In the genomic region with DNA sequence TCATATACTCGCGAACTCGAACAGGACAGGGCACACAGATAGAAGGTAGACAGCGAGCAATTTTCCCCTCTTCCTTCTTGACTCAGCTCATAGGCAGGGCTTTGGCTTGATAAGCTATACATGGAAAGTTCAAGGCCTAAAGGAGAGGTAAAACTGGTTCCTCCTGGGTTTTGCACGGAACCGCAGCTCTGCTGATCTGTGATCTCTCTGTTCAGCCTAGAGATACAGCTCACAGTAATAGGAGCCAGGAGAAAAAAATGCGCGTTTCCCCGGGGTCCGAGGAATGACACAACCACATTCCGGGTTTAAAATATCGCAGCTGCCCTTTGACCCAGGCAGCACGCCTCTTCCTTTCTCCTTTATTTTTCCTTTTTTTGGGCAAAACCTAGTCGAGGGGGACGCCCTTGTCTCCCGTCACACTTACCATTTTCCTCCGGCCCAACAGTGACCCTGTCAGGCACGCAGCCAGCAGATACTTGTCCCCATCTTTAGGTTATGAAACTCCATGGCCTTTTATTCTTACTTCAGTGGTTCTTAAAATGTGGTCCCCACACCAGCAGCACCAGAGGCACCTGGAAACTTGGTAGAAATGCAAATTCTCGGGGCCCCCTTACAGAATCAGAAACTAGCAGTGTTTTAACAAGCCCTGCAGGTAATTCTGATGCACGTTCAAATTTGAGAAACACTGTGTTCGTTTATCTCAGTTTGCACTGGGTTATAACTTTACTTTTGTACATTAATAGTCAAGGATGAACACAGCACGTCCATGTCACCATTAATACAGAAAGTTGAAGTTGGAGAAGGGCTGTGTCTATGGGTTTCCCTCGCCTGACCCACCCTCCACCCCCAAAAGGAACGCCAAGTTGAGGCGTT, we compare ENCODE assay signal across 8 cellular contexts. TPM values are rescaled to one million over a fixed set of nuclear protein-coding genes. Genes with fewer than 3 reads are reported as not detected.
DNase-seq lines count a peak whose midpoint lies in the region; ATAC-seq, FAIRE-seq and TF ChIP-seq lines count a peak whose summit lies in the region.

No MANE protein-coding gene starts in this region.

- H2BK5ac ChIP-seq in H1 (ENCODE audit: low read depth, low read length), result no peak overlapping the region

- peak; percentile 59 to 71 for DNase-seq in A549 (ENCODE audit: low read depth in 1 of 2, low spot score in 1 of 2)
- DNase-seq in GM12865 (ENCODE audit: low read depth), result peak; percentile 84
- DNase-seq in Peyer's patch, result peak in 2 of 3 donors; percentile 44 to 77
- DNase-seq in H1 (ENCODE audit: low read depth in 1 of 2, low spot score in 2 of 2), result no peak
- peak; percentile 75 to 90 for DNase-seq in aorta
- no peak for DNase-seq in foreskin melanocyte
- DNase-seq in stimulated activated CD4-positive, alpha-beta T cell treated with anti-CD3 and anti-CD28 coated beads, Interleukin-4, amount 100 ng/mL, for 1 hour, result no peak

- ATAC-seq in A549 (peak in 1 of 2 experiments; percentile 8; a peak in 3 of 6 replicates), aorta (ENCODE audit: low FRiP score) (peak; percentile 15)

- no peak overlapping the region for H4K8ac ChIP-seq in H1 (ENCODE audit: extremely low read depth, insufficient read depth, low read length)

- H3K79me2 ChIP-seq in H1 (ENCODE audit: control insufficient read depth in 1 of 2, insufficient read depth in 2 of 2, low read length in 2 of 2), result peaks cover 22 to 27% of the 10 kb centered on the region in 2 experiments

- CTCF ChIA-PET in A549 (lab: Yijun Ruan, JAX), result interaction anchor here (0.6 to 6.4 kb wide), 20 partner anchors 12 to 559 kb away, joined by 3 to 90 read pairs (median 4); partner anchors contain the start of genes FBXO47 and RPL23
- CTCF ChIA-PET in H1 (lab: Charles Lee; ENCODE audit: partially characterized antibody), result interaction anchor here (0.7 to 2.7 kb wide), 18 partner anchors 9 to 288 kb away, joined by 3 to 10 read pairs (median 3); partner anchors contain the start of gene LASP1NB

- H3K18ac ChIP-seq in H1 (ENCODE audit: extremely low read depth, low read length), result no peak overlapping the region

- H3K4ac ChIP-seq in H1 (replicated peaks; ENCODE audit: insufficient read length, low read depth, low read length), result no peak overlapping the region

- no peak overlapping the region for H4K5ac ChIP-seq in H1 (ENCODE audit: insufficient read length, low read depth, low read length)

- peaks cover 0 to 7% of the 10 kb centered on the region in 2 experiments for H4K20me1 ChIP-seq in H1 (replicated peaks in 1 of 2; ENCODE audit: control insufficient read depth in 1 of 2, insufficient read depth in 2 of 2, low read length in 2 of 2)

- H2AFZ ChIP-seq in H1 (ENCODE audit: low read length), result peak overlapping the region; percentile 67

- no peak overlapping the region for H2BK15ac ChIP-seq in H1 (ENCODE audit: low read length)

- H3K4me2 ChIP-seq in A549 (peak overlapping the region; percentile 78), H1 (ENCODE audit: insufficient read depth in 1 of 2, low read depth in 2 of 2, low read length in 2 of 2) (peak overlapping the region; percentile 95 to 97)

- H3K27me3 ChIP-seq in Peyer's patch, result no peaks in the 10 kb centered on the region
- H3K27me3 ChIP-seq in H1 (replicated peaks in 1 of 4; ENCODE audit: control insufficient read depth in 3 of 4, extremely low read depth in 1 of 4, insufficient read depth in 3 of 4, low read length in 3 of 4), result no peaks in the 10 kb centered on the region
- H3K27me3 ChIP-seq in mucosa of rectum (ENCODE audit: control insufficient read depth in 2 of 2, insufficient read depth in 2 of 2, low read length in 2 of 2), result no peaks in the 10 kb centered on the region
- H3K27me3 ChIP-seq in aorta (ENCODE audit: control insufficient read depth in 1 of 2, insufficient read depth in 2 of 2, low read length in 1 of 2), result no peaks in the 10 kb centered on the region

- peak overlapping the region; percentile 36 to 67 (median 46) for H3K9ac ChIP-seq in H1 (replicated peaks in 1 of 4; ENCODE audit: extremely low read depth in 1 of 4, low read depth in 3 of 4, low read length in 3 of 4)
- peak overlapping the region; percentile 89 to 98 for H3K9ac ChIP-seq in mucosa of rectum (ENCODE audit: low read depth in 1 of 2, low read length in 2 of 2)

- no peak for TF ChIP-seq EP300 in A549 (IDR thresholded peaks at IDR 0.05)
- TF ChIP-seq EP300 in H1 (IDR thresholded peaks at IDR 0.05; ENCODE audit: borderline replicate concordance in 1 of 2, low read depth in 2 of 2, low read length in 2 of 2), result no peak

- H2BK12ac ChIP-seq in H1 (ENCODE audit: low read depth, low read length), result no peak overlapping the region

- no peak overlapping the region for H3K23ac ChIP-seq in H1 (ENCODE audit: insufficient read length)

- H3K27ac ChIP-seq in A549 (peak overlapping the region; percentile 98), Peyer's patch (peak overlapping the region; percentile 89 to 99 (median 98)), H1 (ENCODE audit: low read depth, low read length) (no peak overlapping the region), mucosa of rectum (ENCODE audit: low read depth in 2 of 2, low read length in 2 of 2) (peak overlapping the region; percentile 96 to 99), aorta (ENCODE audit: low read depth in 1 of 2, low read length in 2 of 2) (peak overlapping the region; percentile 69 to 72)

- no peak for TF ChIP-seq POLR2A in A549 (IDR thresholded peaks at IDR 0.05; ENCODE audit: low read length)
- no peak for TF ChIP-seq POLR2A in Peyer's patch (IDR thresholded peaks at IDR 0.05)
- TF ChIP-seq POLR2A in H1 (IDR thresholded peaks at IDR 0.05; ENCODE audit: control extremely low read depth in 1 of 2, low read depth in 2 of 2, low read length in 2 of 2), result peak in 1 of 2 experiments; percentile 48; a peak in 1 of 3 replicates

- POLR2A ChIA-PET in A549 (lab: Yijun Ruan, JAX), result interaction anchor here (0.6 to 6.5 kb wide), 11 partner anchors 12 to 595 kb away, joined by 3 to 83 read pairs (median 7); partner anchors contain the start of genes PSMB3, RPL19 and RPL23
- POLR2A ChIA-PET in H1 (lab: Charles Lee; ENCODE audit: partially characterized antibody), result interaction anchor here (0.7 to 24.3 kb wide), 11 partner anchors 10 to 285 kb away, joined by 3 to 468 read pairs (median 4); partner anchors contain the start of genes CWC25, LASP1NB, PSMB3 and RPL23

- H3K36me3 ChIP-seq in Peyer's patch, result no peaks in the 10 kb centered on the region
- peaks cover 0 to 2% (median 0%) of the 10 kb centered on the region in 4 experiments; a peak in 1 of 8 replicates for H3K36me3 ChIP-seq in H1 (ENCODE audit: control insufficient read depth in 2 of 4, insufficient read depth in 4 of 4, low read length in 3 of 4)
- H3K36me3 ChIP-seq in mucosa of rectum (ENCODE audit: control insufficient read depth in 2 of 2, insufficient read depth in 2 of 2, low read length in 2 of 2), result peaks cover 0 to 6% of the 10 kb centered on the region in 2 donors
- H3K36me3 ChIP-seq in aorta (ENCODE audit: control insufficient read depth in 1 of 2, insufficient read depth in 2 of 2, low read length in 1 of 2), result no peaks in the 10 kb centered on the region

- H3K23me2 ChIP-seq in H1 (ENCODE audit: low read depth, low read length), result peaks cover 17% of the 10 kb centered on the region

- H2AK5ac ChIP-seq in H1 (ENCODE audit: low read depth, low read length), result no peak overlapping the region

- no peak overlapping the region for H2BK20ac ChIP-seq in H1 (ENCODE audit: low read length)

- no peak overlapping the region for H2BK120ac ChIP-seq in H1 (replicated peaks; ENCODE audit: low read depth, low read length)

- H3K79me1 ChIP-seq in H1 (ENCODE audit: low read depth, low read length), result peaks cover 16% of the 10 kb centered on the region

- FAIRE-seq in A549 (lab: Jason Lieb, UNC) (no peak), H1 (lab: Jason Lieb, UNC) (no peak)

- TF ChIP-seq CTCF in A549 (IDR thresholded peaks at IDR 0.05) (no peak), GM12865 (IDR thresholded peaks at IDR 0.05; ENCODE audit: insufficient read depth, low read depth, low read length, missing control alignments) (no peak), Peyer's patch (IDR thresholded peaks at IDR 0.05) (no peak), H1 (IDR thresholded peaks at IDR 0.05; ENCODE audit: control extremely low read depth in 1 of 3, insufficient read depth in 1 of 3, low read depth in 1 of 3, low read length in 3 of 3) (no peak)

- H3K4me1 ChIP-seq in A549 (peaks cover 21% of the 10 kb centered on the region), Peyer's patch (peaks cover 0 to 31% (median 19%) of the 10 kb centered on the region in 4 donors), H1 (replicated peaks in 1 of 4; ENCODE audit: control insufficient read depth in 3 of 4, insufficient read depth in 4 of 4, low read length in 3 of 4) (peaks cover 0 to 20% (median 10%) of the 10 kb centered on the region in 4 experiments; a peak in 6 of 7 replicates), mucosa of rectum (ENCODE audit: control insufficient read depth in 2 of 2, insufficient read depth in 2 of 2, low read length in 2 of 2) (peaks cover 18 to 29% of the 10 kb centered on the region in 2 donors), aorta (ENCODE audit: control insufficient read depth in 1 of 2, insufficient read depth in 2 of 2, low read length in 2 of 2) (peaks cover 0 to 3% of the 10 kb centered on the region in 2 donors)

- no peak for TF ChIP-seq RAD21 in A549 (conservative IDR thresholded peaks at IDR 0.05 in 1 of 2, IDR thresholded peaks at IDR 0.05 in 1 of 2)
- TF ChIP-seq RAD21 in H1 (IDR thresholded peaks at IDR 0.05 in 1 of 2, conservative IDR thresholded peaks at IDR 0.05 in 1 of 2; ENCODE audit: low read depth in 2 of 2, low read length in 2 of 2), result no peak

- WGBS in A549 (ENCODE audit: missing lambda C conversion rate), result 6% methylated on average over 25 of the region's 25 CpGs
- WGBS in H1 (ENCODE audit: extremely low coverage in 1 of 2, insufficient coverage in 1 of 2, insufficient read length in 1 of 2, insufficient replicate concordance in 2 of 2, low coverage in 1 of 2, low lambda C conversion rate in 2 of 2, missing lambda C conversion rate in 1 of 2), 2 experiments, result 7% methylated on average over 25 of the region's 25 CpGs; no CpG with 5 or more reads in 1 of the 2 experiments
- 10 to 12% methylated on average over 25 of the region's 25 CpGs for WGBS in aorta, 2 donors

- H3K14ac ChIP-seq in H1 (ENCODE audit: insufficient read length), result no peak overlapping the region

- intact Hi-C loops in aorta (cut with DNase I), result loop anchor here in 1 of 2 donors (5.0 kb wide), 2 partner anchors 41 to 114 kb away; partner anchors contain the start of gene CWC25

- no peak overlapping the region for H4K91ac ChIP-seq in H1 (replicated peaks; ENCODE audit: insufficient read length, low read length)

- H3K4me3 ChIP-seq in A549 (peak overlapping the region; percentile 94), GM12865 (ENCODE audit: low read depth, low read length) (peak overlapping the region; percentile 84), Peyer's patch (peak overlapping the region; percentile 77 to 95 (median 89)), H1 (ENCODE audit: extremely low read depth in 1 of 4, insufficient read depth in 2 of 4, low read depth in 3 of 4, low read length in 4 of 4) (peak overlapping the region; percentile 88 to 100 (median 98)), mucosa of rectum (ENCODE audit: low read length in 2 of 2) (peak overlapping the region; percentile 86 to 87), aorta (ENCODE audit: low read length in 2 of 2) (peak overlapping the region; percentile 29 to 42)

- no peaks in the 10 kb centered on the region for H3K9me3 ChIP-seq in A549
- no peaks in the 10 kb centered on the region for H3K9me3 ChIP-seq in Peyer's patch
- H3K9me3 ChIP-seq in H1 (ENCODE audit: insufficient read depth in 2 of 2, low read depth in 1 of 2, low read length in 1 of 2), result no peaks in the 10 kb centered on the region
- H3K9me3 ChIP-seq in mucosa of rectum (ENCODE audit: control insufficient read depth in 2 of 2, low read length in 2 of 2), result no peaks in the 10 kb centered on the region
- no peaks in the 10 kb centered on the region for H3K9me3 ChIP-seq in aorta (ENCODE audit: control insufficient read depth, low read length)

- peak overlapping the region; percentile 28 for H3K56ac ChIP-seq in H1 (replicated peaks; ENCODE audit: insufficient read length, low read depth, low read length)

RNA-seq across cellular contexts. Expression of gene LASP1, which starts 1.5 kb away (rescaled TPM):
- polyA plus RNA-seq in A549 (2011; rRNA removed) (145 and 152 TPM in 2 replicates), A549 (2017; fragmentation: RNase III; extraction: RNeasy Plus Mini Kit Qiagen cat#74134 plus additional on column Dnase treatment) (281 to 312 TPM (median 287 TPM) in 3 replicates), H1 (2011; rRNA removed) (114 and 182 TPM in 2 replicates), aorta (10 to 100 TPM; 68.5 to 78.9 TPM)
- 201 and 252 TPM in 2 replicates for polyA plus RNA-seq in A549 (2012; cell fraction: cytosol; rRNA removed)
- polyA plus RNA-seq in A549 (2012; cell fraction: nucleus; rRNA removed), result 247 and 316 TPM in 2 replicates
- 197 TPM in 2 replicates for polyA minus RNA-seq in A549 (2011; rRNA and poly(A)+ RNA removed)
- total RNA-seq in Peyer's patch (100 to 1,000 TPM; 166 to 654 (median 590) TPM), aorta (100 to 1,000 TPM; 136 to 169 TPM)
- total RNA-seq in H1 (2021; fragmentation: NEBNext Ultra II Directional; extraction: Animal tissue kit (Norgen Biotek cat#: 25700)), result 170 and 180 TPM in 2 replicates
- 97.6 TPM for polyA plus RNA-seq in H1 (2011; cell fraction: cytosol; rRNA removed)
- 95.0 TPM for polyA plus RNA-seq in H1 (2011; cell fraction: nucleus; rRNA removed)
- 127 to 134 TPM (median 129 TPM) in 4 replicates for polyA plus RNA-seq in H1 (2012, experiment 1 of 2)
- polyA plus RNA-seq in H1 (2012, experiment 2 of 2), result 154 TPM
- 98.7 TPM for polyA plus RNA-seq in H1 (2013, experiment 1 of 2)
- polyA plus RNA-seq in H1 (2013, experiment 2 of 2), result 97.2 TPM
- 95.4 and 104 TPM in 2 replicates for polyA minus RNA-seq in H1 (2011; rRNA and poly(A)+ RNA removed)
- 106 TPM for polyA minus RNA-seq in H1 (2011; cell fraction: cytosol; rRNA and poly(A)+ RNA removed)
- polyA minus RNA-seq in H1 (2011; cell fraction: nucleus; rRNA and poly(A)+ RNA removed), result 55.4 TPM

RNA-seq across cellular contexts. Expression of gene RPL23, which starts 14.8 kb away (rescaled TPM):
- polyA plus RNA-seq in A549 (2011; rRNA removed) (2,297 and 2,715 TPM in 2 replicates), A549 (2017; fragmentation: RNase III; extraction: RNeasy Plus Mini Kit Qiagen cat#74134 plus additional on column Dnase treatment) (2,814 to 3,171 TPM (median 2,969 TPM) in 3 replicates), H1 (2011; rRNA removed) (1,486 and 2,502 TPM in 2 replicates), aorta (1,000 to 10,000 TPM; 2,973 to 5,274 TPM)
- 1,824 and 2,393 TPM in 2 replicates for polyA plus RNA-seq in A549 (2012; cell fraction: cytosol; rRNA removed)
- polyA plus RNA-seq in A549 (2012; cell fraction: nucleus; rRNA removed), result 368 and 737 TPM in 2 replicates
- 307 and 414 TPM in 2 replicates for polyA minus RNA-seq in A549 (2011; rRNA and poly(A)+ RNA removed)
- total RNA-seq in Peyer's patch (1,000 to 10,000 TPM in 1 of 4 donors, 100 to 1,000 TPM in 3; 347 to 1,233 (median 540) TPM), aorta (1,000 to 10,000 TPM; 1,147 to 1,150 TPM)
- 2,091 and 2,148 TPM in 2 replicates for total RNA-seq in H1 (2021; fragmentation: NEBNext Ultra II Directional; extraction: Animal tissue kit (Norgen Biotek cat#: 25700))
- 3,173 TPM for polyA plus RNA-seq in H1 (2011; cell fraction: cytosol; rRNA removed)
- polyA plus RNA-seq in H1 (2011; cell fraction: nucleus; rRNA removed), result 510 TPM
- 2,897 to 3,886 TPM (median 3,522 TPM) in 4 replicates for polyA plus RNA-seq in H1 (2012, experiment 1 of 2)
- 3,306 TPM for polyA plus RNA-seq in H1 (2012, experiment 2 of 2)
- polyA plus RNA-seq in H1 (2013, experiment 1 of 2), result 4,125 TPM
- polyA plus RNA-seq in H1 (2013, experiment 2 of 2), result 4,130 TPM
- 442 and 458 TPM in 2 replicates for polyA minus RNA-seq in H1 (2011; rRNA and poly(A)+ RNA removed)
- polyA minus RNA-seq in H1 (2011; cell fraction: cytosol; rRNA and poly(A)+ RNA removed), result 903 TPM
- 264 TPM for polyA minus RNA-seq in H1 (2011; cell fraction: nucleus; rRNA and poly(A)+ RNA removed)

RNA-seq across cellular contexts. Expression of gene CWC25, which starts 43.2 kb away (rescaled TPM):
- polyA plus RNA-seq in A549 (2011; rRNA removed), result 34.1 and 34.5 TPM in 2 replicates
- 16.9 and 17.1 TPM in 2 replicates for polyA plus RNA-seq in A549 (2012; cell fraction: cytosol; rRNA removed)
- polyA plus RNA-seq in A549 (2012; cell fraction: nucleus; rRNA removed), result 30.5 and 51.7 TPM in 2 replicates
- 22.5 to 24.2 TPM (median 23.1 TPM) in 3 replicates for polyA plus RNA-seq in A549 (2017; fragmentation: RNase III; extraction: RNeasy Plus Mini Kit Qiagen cat#74134 plus additional on column Dnase treatment)
- polyA minus RNA-seq in A549 (2011; rRNA and poly(A)+ RNA removed), result 14.2 and 19.6 TPM in 2 replicates
- 100 to 1,000 TPM in 1 of 4 donors, 10 to 100 TPM in 3; 49.4 to 106 (median 56.5) TPM for total RNA-seq in Peyer's patch
- total RNA-seq in H1 (2021; fragmentation: NEBNext Ultra II Directional; extraction: Animal tissue kit (Norgen Biotek cat#: 25700)), result 13.1 and 15.8 TPM in 2 replicates
- polyA plus RNA-seq in H1 (2011; rRNA removed), result 9.2 and 11.1 TPM in 2 replicates
- 16.5 TPM for polyA plus RNA-seq in H1 (2011; cell fraction: cytosol; rRNA removed)
- polyA plus RNA-seq in H1 (2011; cell fraction: nucleus; rRNA removed), result 29.5 TPM
- polyA plus RNA-seq in H1 (2012, experiment 1 of 2), result 15.6 to 19.5 TPM (median 16.8 TPM) in 4 replicates
- 3.2 TPM for polyA plus RNA-seq in H1 (2012, experiment 2 of 2)
- 18.2 TPM for polyA plus RNA-seq in H1 (2013, experiment 1 of 2)
- polyA plus RNA-seq in H1 (2013, experiment 2 of 2), result 15.4 TPM
- polyA minus RNA-seq in H1 (2011; rRNA and poly(A)+ RNA removed), result 5.4 and 9.1 TPM in 2 replicates
- 6.9 TPM for polyA minus RNA-seq in H1 (2011; cell fraction: cytosol; rRNA and poly(A)+ RNA removed)
- polyA minus RNA-seq in H1 (2011; cell fraction: nucleus; rRNA and poly(A)+ RNA removed), result 13.2 TPM
- 10 to 100 TPM; 19.0 to 23.9 TPM for total RNA-seq in aorta
- 10 to 100 TPM in 1 of 2 donors, 1 to 10 TPM in 1; 7.1 to 32.7 TPM for polyA plus RNA-seq in aorta

Comparison
In these comparisons a context has a peak if more than half of its experiments do, and no peak if none do; other contexts are left out.
1. DNase-seq: peak in A549 (2 of 2), GM12865 (single experiment), Peyer's patch (2 of 3) and aorta (2 of 2); none in H1 (0 of 2), foreskin melanocyte (single experiment) and stimulated activated CD4-positive, alpha-beta T cell treated with anti-CD3 and anti-CD28 coated beads, Interleukin-4, amount 100 ng/mL, for 1 hour (single experiment).
2. H3K4me3 ChIP-seq: peak in every context shown above with its lines; median percentile 98 in H1; 94 in A549; 89 in Peyer's patch; 86 in mucosa of rectum; 84 in GM12865; 36 in aorta.
3. Of the 18 proteins assayed by ChIP-seq in both H1 and A549: peak only in H1: none; only in A549: E2F6, MAX and RFX5; in both: none; in neither: 13; mixed calls (peak in some experiments, not most) for 2.